In the genomic region with DNA sequence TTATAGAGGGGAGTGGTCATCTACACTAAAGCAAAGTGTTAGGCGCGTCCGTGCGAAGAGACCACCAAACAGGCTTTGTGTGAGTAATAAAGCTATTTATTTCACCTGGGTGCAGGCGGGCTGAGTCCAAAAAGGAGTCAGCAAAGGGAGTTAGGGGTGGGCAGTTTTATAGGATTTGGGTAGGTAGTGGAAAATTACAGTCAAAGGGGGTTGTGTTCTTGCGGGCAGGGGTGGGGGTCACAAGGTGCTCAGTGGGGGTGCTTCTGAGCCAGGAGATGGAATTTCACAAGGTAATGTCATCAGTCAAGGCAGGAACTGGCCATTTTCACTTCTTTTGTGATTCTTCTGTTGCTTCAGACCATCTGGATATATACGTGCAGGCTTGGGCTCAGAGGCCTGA, we compare ENCODE assay signal across 1 cellular context.
A peak's percentile ranks its signal among the peaks of the same experiment; 100 is the strongest.
TF ChIP-seq lines count a peak whose summit lies in the region.

No MANE protein-coding gene starts in this region.

TF ChIP-seq in H1, 55 proteins besides CTCF, POLR2A, EP300 and RAD21:
- TF ChIP-seq BACH1 (IDR thresholded peaks at IDR 0.05; ENCODE audit: low read length) (no peak), SP1 (IDR thresholded peaks at IDR 0.05; ENCODE audit: low read depth, low read length) (peak; percentile 74; the same call in 1 of the 2 replicates), SP2 (IDR thresholded peaks at IDR 0.05; ENCODE audit: low read length) (no peak), CHD1 (IDR thresholded peaks at IDR 0.05; ENCODE audit: low read depth, low read length) (no peak), CREB1 (IDR thresholded peaks at IDR 0.05) (no peak), SIRT6 (IDR thresholded peaks at IDR 0.05; ENCODE audit: low read length) (no peak), PHF8 (conservative IDR thresholded peaks at IDR 0.05; ENCODE audit: low read depth, low read length) (no peak), SIN3A (conservative IDR thresholded peaks at IDR 0.05 in 1 of 2, IDR thresholded peaks at IDR 0.05 in 1 of 2; ENCODE audit: low read depth in 1 of 2, low read length in 2 of 2) (peak in 1 of 2 experiments; percentile 60; a peak in 1 of 4 replicates), ZNF274 (IDR thresholded peaks at IDR 0.05; ENCODE audit: borderline replicate concordance, extremely low read depth, low read length) (no peak), SIX5 (IDR thresholded peaks at IDR 0.05; ENCODE audit: low read depth, low read length) (no peak), POLR2AphosphoS5 (IDR thresholded peaks at IDR 0.05; ENCODE audit: low read depth, low read length) (peak; percentile 35; the same call in 1 of the 2 replicates), TBP (IDR thresholded peaks at IDR 0.05; ENCODE audit: low read depth, low read length) (no peak), TCF12 (IDR thresholded peaks at IDR 0.05; ENCODE audit: low read depth, low read length) (no peak), MAFK (IDR thresholded peaks at IDR 0.05; ENCODE audit: low read depth, low read length) (no peak), TAF1 (IDR thresholded peaks at IDR 0.05; ENCODE audit: low read depth, low read length) (0 out of 2 replicates have a peak, but pooled peaks have one; percentile 33), NANOG (IDR thresholded peaks at IDR 0.05; ENCODE audit: insufficient read depth, low read depth, low read length, poor library complexity, severe bottlenecking) (no peak), TEAD4 (IDR thresholded peaks at IDR 0.05; ENCODE audit: low read depth, low read length) (no peak), KDM5A (IDR thresholded peaks at IDR 0.05; ENCODE audit: low read length) (no peak), CHD2 (IDR thresholded peaks at IDR 0.05; ENCODE audit: low read length) (no peak), YY1 (IDR thresholded peaks at IDR 0.05; ENCODE audit: low read depth, low read length) (no peak), HDAC6 (IDR thresholded peaks at IDR 0.05; ENCODE audit: low read depth, low read length) (no peak)
- TF ChIP-seq, protein P1, sequence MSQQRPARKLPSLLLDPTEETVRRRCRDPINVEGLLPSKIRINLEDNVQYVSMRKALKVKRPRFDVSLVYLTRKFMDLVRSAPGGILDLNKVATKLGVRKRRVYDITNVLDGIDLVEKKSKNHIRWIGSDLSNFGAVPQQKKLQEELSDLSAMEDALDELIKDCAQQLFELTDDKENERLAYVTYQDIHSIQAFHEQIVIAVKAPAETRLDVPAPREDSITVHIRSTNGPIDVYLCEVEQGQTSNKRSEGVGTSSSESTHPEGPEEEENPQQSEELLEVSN (IDR thresholded peaks at IDR 0.05), result no peak
